Comparison of ENCODE assay signal across 8 cellular contexts in genomic region chr10:9209105-9209798, GRCh38.
DNase-seq lines count a peak whose midpoint lies in the region; ATAC-seq and TF ChIP-seq lines count a peak whose summit lies in the region.

No MANE protein-coding gene starts in this region.

- TF ChIP-seq CTCF in VCaP (conservative IDR thresholded peaks at IDR 0.05) = peak; percentile 86

- peak; percentile 74 for ATAC-seq in GM21528 (IDR thresholded peaks at IDR 0.05; ENCODE audit: low FRiP score, unreplicated experiment)

- no peak overlapping the region for H3K27ac ChIP-seq in VCaP

- peak; percentile 78 for DNase-seq in ELF-1 (ENCODE audit: low read depth, low spot score)
- DNase-seq in Kasumi-1 (lab: John Stamatoyannopoulos, UW) = peak; percentile 64 to 71
- peak; percentile 26 for DNase-seq in brain pericyte (ENCODE audit: low read depth, low spot score)
- DNase-seq in iris pigment epithelial cell (ENCODE audit: low read depth) = peak; percentile 51
- DNase-seq in stimulated activated CD4-positive, alpha-beta T cell treated with anti-CD3 and anti-CD28 coated beads, Interleukin-15, amount 100 ng/mL, for 1 hour (ENCODE audit: low read depth in 1 of 2, low spot score in 1 of 2) = peak; percentile 46 to 65
- no peak for DNase-seq in DMS153 (lab: John Stamatoyannopoulos, UW)
